1 cellular context compared by ENCODE assay signal in the genomic region with DNA sequence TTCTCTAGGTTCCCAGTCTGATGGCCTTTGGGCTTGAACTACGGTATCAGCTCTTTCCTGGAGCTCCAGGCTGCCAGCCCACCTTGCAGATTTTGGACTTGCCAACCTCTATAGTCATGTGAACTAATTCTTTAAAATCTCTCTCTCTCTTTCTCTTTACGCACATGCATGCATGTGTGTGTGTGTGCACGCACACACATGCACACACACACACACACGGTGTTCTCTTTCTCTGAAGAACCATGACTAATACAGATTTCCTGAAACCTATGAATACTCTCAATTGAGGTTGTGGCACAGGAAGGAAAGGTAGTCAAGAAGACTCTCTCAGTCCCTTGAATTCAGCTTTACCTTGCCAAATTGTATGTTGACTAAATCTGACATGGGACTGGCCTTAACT.
TF ChIP-seq lines count a peak whose summit lies in the region.

No MANE protein-coding gene starts in this region.

TF ChIP-seq in HepG2, 621 proteins besides CTCF, POLR2A, EP300 and RAD21:
- TF ChIP-seq SP2 (CRISPR knock-in tag; IDR thresholded peaks at IDR 0.05) = no peak
- TF ChIP-seq ZNF564 (CRISPR knock-in tag; IDR thresholded peaks at IDR 0.05) = peak; percentile 50; the same call in 1 of the 2 replicates
